2 cellular contexts compared by ENCODE assay signal in the genomic region with DNA sequence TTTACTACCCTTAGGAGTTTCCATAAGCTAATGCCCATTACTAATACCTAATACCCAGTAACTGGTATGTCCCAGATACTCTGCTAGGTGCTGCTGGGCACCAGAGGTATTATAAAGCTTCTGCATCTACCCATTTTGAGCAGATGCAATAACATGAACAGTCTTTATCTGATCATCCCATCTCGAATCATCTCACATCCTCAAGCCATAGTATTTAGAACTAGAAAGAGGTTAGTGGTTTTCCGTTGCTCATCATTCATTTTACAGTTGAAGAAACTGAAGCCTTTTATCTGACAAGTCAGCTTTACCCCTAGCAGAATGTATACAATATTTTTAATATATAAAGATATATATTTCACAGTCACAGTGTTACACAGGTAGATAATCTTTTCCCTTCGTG.
"Had no signal": no experiment of that assay in that cellular context is flagged by ENCODE, and none has a peak within 500 bp of the region (broad histone marks: within the 10 kb centered on the region; RNA-seq: fewer than 3 reads in every experiment).

No MANE protein-coding gene starts in this region.

- ATAC-seq: GM12878 had no signal

- H3K4me3 ChIP-seq: GM12878 had no signal

- DNase-seq: GF-D8 had no signal
